ENCODE assay signal across 8 cellular contexts in genomic region chr2:241804326-241805276, GRCh38. TPM values are rescaled to one million over a fixed set of nuclear protein-coding genes. Genes with fewer than 3 reads are reported as not detected.
DNase-seq lines count a peak whose midpoint lies in the region; ATAC-seq and TF ChIP-seq lines count a peak whose summit lies in the region.

No MANE protein-coding gene starts in this region.

- WGBS in mesodermal cell (ENCODE audit: insufficient coverage in 2 of 2), 2 experiments: 15 to 26% methylated on average over 25 to 26 of the region's 37 CpGs

- no peaks in the 10 kb centered on the region for H3K36me3 ChIP-seq in brain microvascular endothelial cell (replicated peaks)
- H3K36me3 ChIP-seq in mesodermal cell (ENCODE audit: control insufficient read depth, insufficient read depth, low read length): no peaks in the 10 kb centered on the region

- peak; percentile 38 for TF ChIP-seq CTCF in brain microvascular endothelial cell (IDR thresholded peaks at IDR 0.05; ENCODE audit: low read depth, low read length, missing control alignments)

- no peak for DNase-seq in activated CD4-positive, CD25-positive, alpha-beta regulatory T cell (lab: John Stamatoyannopoulos, UW)
- peak; percentile 51 for DNase-seq in NOMO-1 treated with dmso at 0.1 percent for 144 hours (lab: John Stamatoyannopoulos, UW; ENCODE audit: unreplicated experiment)
- peak; percentile 12 for DNase-seq in brain microvascular endothelial cell
- DNase-seq in T1000 (lab: John Stamatoyannopoulos, UW): no peak
- DNase-seq in foreskin melanocyte: no peak

- peaks cover 8% of the 10 kb centered on the region for H3K4me1 ChIP-seq in mesodermal cell (ENCODE audit: control insufficient read depth, insufficient read depth, low read length, poor library complexity, severe bottlenecking)

- H3K27ac ChIP-seq in brain microvascular endothelial cell (no peak overlapping the region), mesodermal cell (ENCODE audit: low read depth, low read length, severe bottlenecking) (peak overlapping the region; percentile 47)

- ATAC-seq in activated CD4-positive, CD25-positive, alpha-beta regulatory T cell treated with anti-CD3 and anti-CD28 coated beads, Interleukin-2, amount 50 U/mL, for 24 hours: peak; percentile 15 to 21
- ATAC-seq in GM19023 (IDR thresholded peaks at IDR 0.05; ENCODE audit: unreplicated experiment): no peak

- H3K9me3 ChIP-seq in mesodermal cell (ENCODE audit: control insufficient read depth, low read length): no peaks in the 10 kb centered on the region

- in situ Hi-C loops in brain microvascular endothelial cell (cut with HindIII; ENCODE audit: low pct_ligation_motif_present, low sequenced_read_pairs): no loop called here

- H3K4me3 ChIP-seq in brain microvascular endothelial cell (ENCODE audit: low read depth, low read length) (peak overlapping the region; percentile 47), mesodermal cell (ENCODE audit: extremely low read depth, insufficient read depth, low read length, poor library complexity, severe bottlenecking) (peak overlapping the region; percentile 36)

- no peaks in the 10 kb centered on the region for H3K27me3 ChIP-seq in brain microvascular endothelial cell (replicated peaks)

RNA-seq across cellular contexts. Expression of gene NEU4, which starts 4.4 kb away (rescaled TPM):
- 0.26 TPM for polyA plus RNA-seq in mesodermal cell (2013, experiment 1 of 2)
- polyA plus RNA-seq in mesodermal cell (2013, experiment 2 of 2): 0.35 TPM

RNA-seq across cellular contexts. Expression of gene GAL3ST2, which starts 28.0 kb away (rescaled TPM):
- polyA plus RNA-seq in mesodermal cell (2013, experiment 1 of 2): not detected
- polyA plus RNA-seq in mesodermal cell (2013, experiment 2 of 2): not detected

RNA-seq across cellular contexts. Expression of gene PDCD1, which starts 54.1 kb away (rescaled TPM):
- polyA plus RNA-seq in mesodermal cell (2013, experiment 1 of 2): not detected
- not detected for polyA plus RNA-seq in mesodermal cell (2013, experiment 2 of 2)

Comparison
In these comparisons a context has a peak if more than half of its experiments do, and no peak if none do; other contexts are left out.
1. DNase-seq: peak in NOMO-1 treated with dmso at 0.1 percent for 144 hours (single experiment) and brain microvascular endothelial cell (single experiment); none in activated CD4-positive, CD25-positive, alpha-beta regulatory T cell (0 of 4), T1000 (single experiment) and foreskin melanocyte (single experiment).